11 cellular contexts compared by ENCODE assay signal in the genomic region with DNA sequence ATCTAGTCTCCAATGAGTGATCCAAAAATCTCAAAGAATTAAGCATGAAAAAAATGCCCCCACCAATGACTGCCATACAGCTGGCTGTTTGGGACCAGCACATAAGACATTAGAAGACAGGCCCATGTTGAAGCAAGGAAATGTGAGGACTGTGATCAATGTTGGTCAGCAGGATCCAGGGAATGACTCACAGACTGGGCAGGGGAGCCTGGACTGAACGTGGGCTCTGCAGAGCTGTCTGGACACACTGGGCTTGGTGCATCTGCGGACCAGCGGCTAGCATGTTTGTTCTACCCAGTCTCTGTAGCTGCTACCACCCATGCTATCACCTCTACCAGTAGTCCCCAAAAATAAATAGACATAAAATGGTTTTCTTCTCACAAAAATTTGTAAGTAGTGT.
DNase-seq lines count a peak whose midpoint lies in the region; TF ChIP-seq lines count a peak whose summit lies in the region.
"Had no signal": no experiment of that assay in that cellular context is flagged by ENCODE, and none has a peak within 500 bp of the region (broad histone marks: within the 10 kb centered on the region; RNA-seq: fewer than 3 reads in every experiment).

No MANE protein-coding gene starts in this region.

- no peak overlapping the region for H3K27ac Mint-ChIP-seq in HFFc6

- H3K4me1 Mint-ChIP-seq in HFFc6 (ENCODE audit: low read depth): peaks cover 41% of the 10 kb centered on the region
- H3K4me1 Mint-ChIP-seq: stimulated activated naive CD8-positive, alpha-beta T cell treated with anti-CD3 and anti-CD28 coated beads, Interleukin-15, amount 100 ng/mL, for 72 hours had no signal

- TF ChIP-seq CTCF in HFFc6 (IDR thresholded peaks at IDR 0.05) (no peak), breast epithelium (IDR thresholded peaks at IDR 0.05) (no peak), right atrium auricular region (IDR thresholded peaks at IDR 0.05) (no peak), thyroid gland (IDR thresholded peaks at IDR 0.05) (no peak)

- intact Hi-C loops in breast epithelium (cut with DNase I; ENCODE audit: low total_unique reads) (no loop called here), thyroid gland (cut with DNase I) (no loop called here)

- H3K4me2 ChIP-seq in skeletal muscle satellite cell (ENCODE audit: low read length): peak overlapping the region; percentile 17

- H3K9ac ChIP-seq in skeletal muscle satellite cell (ENCODE audit: low read depth, low read length): peak overlapping the region; percentile 56

- H3K36me3 ChIP-seq in breast epithelium (no peaks in the 10 kb centered on the region), right atrium auricular region (no peaks in the 10 kb centered on the region), skeletal muscle satellite cell (ENCODE audit: insufficient read depth, low read length) (no peaks in the 10 kb centered on the region), thyroid gland (no peaks in the 10 kb centered on the region)

- H3K4me3 ChIP-seq in breast epithelium: no peak overlapping the region
- H3K4me3 ChIP-seq in right atrium auricular region: no peak overlapping the region
- no peak overlapping the region for H3K4me3 ChIP-seq in skeletal muscle satellite cell (ENCODE audit: low read length)
- H3K4me3 ChIP-seq in thyroid gland (replicated peaks in 1 of 3): no peak overlapping the region
- H3K4me3 ChIP-seq: GM12878 had no signal

- H3K27me3 ChIP-seq in breast epithelium (no peaks in the 10 kb centered on the region), right atrium auricular region (no peaks in the 10 kb centered on the region), skeletal muscle satellite cell (ENCODE audit: control insufficient read depth, insufficient read depth, low read length) (no peaks in the 10 kb centered on the region), thyroid gland (no peaks in the 10 kb centered on the region)

- H3K9me3 ChIP-seq in breast epithelium: no peaks in the 10 kb centered on the region
- no peaks in the 10 kb centered on the region for H3K9me3 ChIP-seq in right atrium auricular region
- H3K9me3 ChIP-seq in skeletal muscle satellite cell (replicated peaks; ENCODE audit: low read length): no peaks in the 10 kb centered on the region
- H3K9me3 ChIP-seq in thyroid gland: no peaks in the 10 kb centered on the region
- H3K9me3 ChIP-seq: Caco-2 had no signal

- DNase-seq in HFFc6 (peak; percentile 55), breast epithelium (ENCODE audit: low spot score in 2 of 2) (no peak), right atrium auricular region (ENCODE audit: low spot score) (no peak), thyroid gland (no peak), NCI-H2196 treated with DMSO at 0.1 percent for 48 hours (lab: John Stamatoyannopoulos, UW; ENCODE audit: unreplicated experiment) (no peak), NCI-H1694 treated with DMSO at 0.1 percent for 48 hours (lab: John Stamatoyannopoulos, UW) (no peak)
- DNase-seq in stimulated activated CD4-positive, alpha-beta T cell treated with anti-CD3 and anti-CD28 coated beads, Interleukin-4, amount 100 ng/mL, for 1 hour: no peak
- DNase-seq: Caco-2; stimulated activated naive CD8-positive, alpha-beta T cell treated with anti-CD3 and anti-CD28 coated beads, Interleukin-15, amount 100 ng/mL, for 72 hours had no signal

- no peak overlapping the region; the same call in 1 of the 2 replicates for H3K4me3 Mint-ChIP-seq in HFFc6
- H3K4me3 Mint-ChIP-seq: stimulated activated naive CD8-positive, alpha-beta T cell treated with anti-CD3 and anti-CD28 coated beads, Interleukin-15, amount 100 ng/mL, for 72 hours had no signal

- H3K36me3 Mint-ChIP-seq in HFFc6 (ENCODE audit: low read depth): no peaks in the 10 kb centered on the region

- H3K9me3 Mint-ChIP-seq in HFFc6: no peaks in the 10 kb centered on the region
- H3K9me3 Mint-ChIP-seq: stimulated activated naive CD8-positive, alpha-beta T cell treated with anti-CD3 and anti-CD28 coated beads, Interleukin-15, amount 100 ng/mL, for 72 hours had no signal

- 78 to 89% methylated on average over 3 of the region's 3 CpGs for WGBS in thyroid gland, 2 donors

- H3K27me3 Mint-ChIP-seq in HFFc6 (ENCODE audit: insufficient read depth): peaks cover 1% of the 10 kb centered on the region; the same call in 1 of the 2 replicates

- TF ChIP-seq POLR2A in breast epithelium (IDR thresholded peaks at IDR 0.05): no peak
- no peak for TF ChIP-seq POLR2A in thyroid gland (IDR thresholded peaks at IDR 0.05)

- H3K4me1 ChIP-seq in breast epithelium (no peaks in the 10 kb centered on the region), right atrium auricular region (peaks cover 0 to 32% of the 10 kb centered on the region in 2 donors), skeletal muscle satellite cell (ENCODE audit: control insufficient read depth, insufficient read depth, low read length) (peaks cover 33% of the 10 kb centered on the region), thyroid gland (no peaks in the 10 kb centered on the region)
- H3K4me1 ChIP-seq: Caco-2 had no signal

- H3K27ac ChIP-seq in breast epithelium (peak overlapping the region; percentile 53 to 73), right atrium auricular region (peak overlapping the region; percentile 54 to 81), thyroid gland (no peak overlapping the region)

Comparison
In these comparisons a context has a peak if more than half of its experiments do, and no peak if none do; other contexts are left out.
1. H3K27ac ChIP-seq: peak in breast epithelium (2 of 2) and right atrium auricular region (2 of 2); none in thyroid gland (0 of 3).